15 cellular contexts compared by ENCODE assay signal in the genomic region with DNA sequence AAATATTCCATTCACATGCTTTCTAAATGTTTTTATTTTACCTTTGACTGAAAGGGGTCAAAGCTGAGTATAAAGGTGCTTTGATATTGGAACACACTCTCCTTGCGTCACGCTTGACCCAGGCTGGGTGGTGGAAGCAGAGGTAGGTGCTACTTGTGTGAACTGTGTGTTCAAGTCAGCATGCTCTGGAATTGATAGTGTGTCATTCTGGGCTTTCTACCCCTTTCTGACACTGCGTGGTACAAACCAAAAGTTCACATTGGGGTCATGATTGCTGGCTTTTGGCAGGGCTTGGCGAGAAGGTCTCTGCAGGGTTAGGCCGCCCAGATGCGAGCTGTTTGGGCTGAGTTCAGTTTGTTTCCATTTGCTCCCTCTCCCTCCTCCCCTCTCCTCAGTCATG.
A peak's percentile ranks its signal among the peaks of the same experiment; 100 is the strongest.
DNase-seq lines count a peak whose midpoint lies in the region; ATAC-seq, FAIRE-seq and TF ChIP-seq lines count a peak whose summit lies in the region.
"Had no signal": no experiment of that assay in that cellular context is flagged by ENCODE, and none has a peak within 500 bp of the region (broad histone marks: within the 10 kb centered on the region; RNA-seq: fewer than 3 reads in every experiment).

No MANE protein-coding gene starts in this region.

- POLR2A ChIA-PET in HepG2 (lab: Yijun Ruan, JAX): no interaction called here

- TF ChIP-seq POLR2A in HepG2 (IDR thresholded peaks at IDR 0.05; ENCODE audit: insufficient read depth in 1 of 2, low read depth in 2 of 2, low read length in 2 of 2): no peak

- no peak overlapping the region for H3K4me2 ChIP-seq in HepG2 (ENCODE audit: low read depth, low read length)

- CTCF ChIA-PET in HepG2 (lab: Yijun Ruan, JAX; ENCODE audit: low intra/inter-chr PET ratio, low total read pairs): no interaction called here

- H3K36me3 ChIP-seq in liver (ENCODE audit: control insufficient read depth in 4 of 4, insufficient read depth in 3 of 4, low read depth in 1 of 4, low read length in 3 of 4): no peaks in the 10 kb centered on the region
- H3K36me3 ChIP-seq in HepG2 (replicated peaks in 1 of 2; ENCODE audit: control insufficient read depth in 1 of 2, insufficient read depth in 2 of 2, low read length in 2 of 2): no peaks in the 10 kb centered on the region
- H3K36me3 ChIP-seq in mucosa of descending colon (ENCODE audit: low read depth): no peaks in the 10 kb centered on the region
- no peaks in the 10 kb centered on the region for H3K36me3 ChIP-seq in aorta (ENCODE audit: control insufficient read depth in 1 of 2, insufficient read depth in 2 of 2, low read length in 1 of 2)
- H3K36me3 ChIP-seq: prostate gland had no signal

- H3K4me3 Mint-ChIP-seq in CD14-positive monocyte: no peak overlapping the region
- H3K4me3 Mint-ChIP-seq: activated T-cell treated with anti-CD3 and anti-CD28 coated beads, Interleukin-2, amount 50 U/mL, for 24 hours; type B pancreatic cell had no signal

- H3K27ac Mint-ChIP-seq in CD14-positive monocyte: no peak overlapping the region
- H3K27ac Mint-ChIP-seq: activated T-cell treated with anti-CD3 and anti-CD28 coated beads, Interleukin-2, amount 50 U/mL, for 24 hours; type B pancreatic cell had no signal

- 21% methylated on average over 6 of the region's 6 CpGs for WGBS in liver
- WGBS in HepG2 (ENCODE audit: low lambda C conversion rate): 21% methylated on average over 6 of the region's 6 CpGs
- WGBS in aorta, 2 donors: 26 to 31% methylated on average over 6 of the region's 6 CpGs

- TF ChIP-seq RAD21 in liver (IDR thresholded peaks at IDR 0.05) (peak; percentile 62 to 72), HepG2 (CRISPR knock-in tag; IDR thresholded peaks at IDR 0.05) (no peak)

- H3K79me2 ChIP-seq in HepG2 (ENCODE audit: insufficient read depth, low read length): no peaks in the 10 kb centered on the region

- in situ Hi-C loops in HepG2 (cut with HindIII; ENCODE audit: extremely low pct_ligation_motif_present, low pct_unique_long_range_greater_than_20kb): no loop called here

- intact Hi-C loops in HepG2 (cut with micrococcal nuclease; ENCODE audit: unreplicated experiment) (loop anchor here (10.0 kb wide), 1 partner anchor 61 kb away; no protein-coding TSS in a partner anchor), mucosa of descending colon (cut with DNase I, micrococcal nuclease) (no loop called here), aorta (cut with DNase I) (no loop called here), CD14-positive monocyte (cut with micrococcal nuclease) (no loop called here)

- no peaks in the 10 kb centered on the region for H3K36me3 Mint-ChIP-seq in CD14-positive monocyte
- H3K36me3 Mint-ChIP-seq: type B pancreatic cell had no signal

- DNase-seq in HepG2 (ENCODE audit: low spot score): no peak
- peak; percentile 87 for DNase-seq in fibroblast of peridontal ligament (ENCODE audit: extremely low read depth)
- DNase-seq in mucosa of descending colon: peak in 2 of 3 donors; percentile 14 to 33
- peak in 1 of 2 donors; percentile 65 for DNase-seq in aorta
- DNase-seq in hippocampal formation (lab: John Stamatoyannopoulos, UW): no peak
- DNase-seq in CD14-positive monocyte (ENCODE audit: low spot score): no peak
- DNase-seq in superior temporal gyrus (ENCODE audit: extremely low spot score): no peak
- DNase-seq: activated CD4-positive, CD25-positive, alpha-beta regulatory T cell; activated T-cell treated with anti-CD3 and anti-CD28 coated beads, Interleukin-2, amount 50 U/mL, for 24 hours; islet precursor cell; NCI-H510A had no signal

- no peak overlapping the region for H2AFZ ChIP-seq in HepG2 (ENCODE audit: low read length)

- no peak for TF ChIP-seq CTCF in liver (IDR thresholded peaks at IDR 0.05; ENCODE audit: low read depth, low read length, missing input control)
- no peak for TF ChIP-seq CTCF in HepG2 (CRISPR knock-in tag; IDR thresholded peaks at IDR 0.05)
- no peak for TF ChIP-seq CTCF in mucosa of descending colon (IDR thresholded peaks at IDR 0.05)
- no peak for TF ChIP-seq CTCF in CD14-positive monocyte (IDR thresholded peaks at IDR 0.05)

- no peaks in the 10 kb centered on the region for H3K27me3 Mint-ChIP-seq in CD14-positive monocyte (ENCODE audit: low read depth in 3 of 3)
- H3K27me3 Mint-ChIP-seq: activated T-cell treated with anti-CD3 and anti-CD28 coated beads, Interleukin-2, amount 50 U/mL, for 24 hours; type B pancreatic cell had no signal

- no peak for FAIRE-seq in HepG2 (lab: Jason Lieb, UNC)
- FAIRE-seq: GM18507 had no signal

- H3K4me1 Mint-ChIP-seq in CD14-positive monocyte: no peaks in the 10 kb centered on the region

- no TSS peak for BruUV-seq in HepG2 (replicated peaks; lab: Mats Ljungman, UMichigan)

- H3K4me3 ChIP-seq in liver (ENCODE audit: low read depth in 1 of 3, low read length in 3 of 3): no peak overlapping the region
- H3K4me3 ChIP-seq in HepG2 (replicated peaks in 1 of 3; ENCODE audit: insufficient read depth in 1 of 3, low read depth in 2 of 3, low read length in 3 of 3): no peak overlapping the region
- no peak overlapping the region for H3K4me3 ChIP-seq in mucosa of descending colon
- H3K4me3 ChIP-seq in aorta (ENCODE audit: low read length in 2 of 2): no peak overlapping the region
- H3K4me3 ChIP-seq: prostate gland had no signal

- H3K27me3 ChIP-seq in liver (ENCODE audit: control insufficient read depth in 4 of 4, insufficient read depth in 4 of 4, low read length in 3 of 4) (no peaks in the 10 kb centered on the region), HepG2 (ENCODE audit: control insufficient read depth in 1 of 2, insufficient read depth in 2 of 2, low read length in 2 of 2) (peaks cover 0 to 3% of the 10 kb centered on the region in 2 experiments; a peak in 1 of 5 replicates), aorta (ENCODE audit: control insufficient read depth in 1 of 2, insufficient read depth in 2 of 2, low read length in 1 of 2) (no peaks in the 10 kb centered on the region)

- TF ChIP-seq EP300 in HepG2 (IDR thresholded peaks at IDR 0.05; ENCODE audit: low read depth in 2 of 2, low read length in 2 of 2): no peak
- TF ChIP-seq EP300 in HepG2 (CRISPR knock-in tag; IDR thresholded peaks at IDR 0.05; ENCODE audit: borderline replicate concordance): no peak

- H3K9ac ChIP-seq in liver (ENCODE audit: low read depth in 1 of 2, low read length in 2 of 2) (peak overlapping the region in 1 of 2 donors; percentile 42), HepG2 (ENCODE audit: insufficient read depth, low read depth, low read length) (no peak overlapping the region)

- H3K9me3 Mint-ChIP-seq in CD14-positive monocyte: peaks cover 0 to 4% (median 0%) of the 10 kb centered on the region in 7 donors
- H3K9me3 Mint-ChIP-seq: activated T-cell treated with anti-CD3 and anti-CD28 coated beads, Interleukin-2, amount 50 U/mL, for 24 hours; type B pancreatic cell had no signal

- ATAC-seq in HepG2 (no peak), mucosa of descending colon (peak; percentile 40), aorta (ENCODE audit: low FRiP score) (peak; percentile 85)

- H3K27ac ChIP-seq in liver (ENCODE audit: low read depth in 1 of 2, low read length in 2 of 2) (peak overlapping the region; percentile 66 to 70), HepG2 (ENCODE audit: extremely low read length, insufficient read depth, low read length) (no peak overlapping the region), aorta (ENCODE audit: low read depth in 1 of 2, low read length in 2 of 2) (peak overlapping the region in 1 of 2 donors; percentile 86)
- H3K27ac ChIP-seq: prostate gland had no signal

- no peaks in the 10 kb centered on the region for H4K20me1 ChIP-seq in HepG2 (ENCODE audit: insufficient read depth, low read length)

- H3K9me3 ChIP-seq in liver (ENCODE audit: control insufficient read depth in 4 of 4, low read length in 3 of 4) (no peaks in the 10 kb centered on the region), HepG2 (ENCODE audit: low read length) (no peaks in the 10 kb centered on the region), mucosa of descending colon (no peaks in the 10 kb centered on the region), aorta (ENCODE audit: control insufficient read depth, low read length) (no peaks in the 10 kb centered on the region)
- H3K9me3 ChIP-seq: prostate gland had no signal

- H3K4me1 ChIP-seq in liver (ENCODE audit: control insufficient read depth in 4 of 4, insufficient read depth in 4 of 4, low read length in 3 of 4) (peaks cover 0 to 20% (median 14%) of the 10 kb centered on the region in 4 donors), HepG2 (ENCODE audit: insufficient read depth, low read length) (no peaks in the 10 kb centered on the region), mucosa of descending colon (ENCODE audit: low read depth) (no peaks in the 10 kb centered on the region), aorta (ENCODE audit: control insufficient read depth in 1 of 2, insufficient read depth in 2 of 2, low read length in 2 of 2) (peaks cover 5 to 16% of the 10 kb centered on the region in 2 donors)
- H3K4me1 ChIP-seq: prostate gland had no signal

TF ChIP-seq in liver, 16 proteins besides CTCF, POLR2A, EP300 and RAD21 (continues in another document):
- TF ChIP-seq FOXA1 (IDR thresholded peaks at IDR 0.05): peak; percentile 78
- TF ChIP-seq HNF4G (IDR thresholded peaks at IDR 0.05): peak; percentile 53
- TF ChIP-seq TAF1 (conservative IDR thresholded peaks at IDR 0.05): no peak
- TF ChIP-seq NR2F2 (IDR thresholded peaks at IDR 0.05): peak; percentile 92
- TF ChIP-seq, protein P1, sequence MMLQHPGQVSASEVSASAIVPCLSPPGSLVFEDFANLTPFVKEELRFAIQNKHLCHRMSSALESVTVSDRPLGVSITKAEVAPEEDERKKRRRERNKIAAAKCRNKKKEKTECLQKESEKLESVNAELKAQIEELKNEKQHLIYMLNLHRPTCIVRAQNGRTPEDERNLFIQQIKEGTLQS (IDR thresholded peaks at IDR 0.05): peak; percentile 95

TF ChIP-seq in HepG2, 621 proteins besides CTCF, POLR2A, EP300 and RAD21 (continues in another document):
- TF ChIP-seq, protein P2, sequence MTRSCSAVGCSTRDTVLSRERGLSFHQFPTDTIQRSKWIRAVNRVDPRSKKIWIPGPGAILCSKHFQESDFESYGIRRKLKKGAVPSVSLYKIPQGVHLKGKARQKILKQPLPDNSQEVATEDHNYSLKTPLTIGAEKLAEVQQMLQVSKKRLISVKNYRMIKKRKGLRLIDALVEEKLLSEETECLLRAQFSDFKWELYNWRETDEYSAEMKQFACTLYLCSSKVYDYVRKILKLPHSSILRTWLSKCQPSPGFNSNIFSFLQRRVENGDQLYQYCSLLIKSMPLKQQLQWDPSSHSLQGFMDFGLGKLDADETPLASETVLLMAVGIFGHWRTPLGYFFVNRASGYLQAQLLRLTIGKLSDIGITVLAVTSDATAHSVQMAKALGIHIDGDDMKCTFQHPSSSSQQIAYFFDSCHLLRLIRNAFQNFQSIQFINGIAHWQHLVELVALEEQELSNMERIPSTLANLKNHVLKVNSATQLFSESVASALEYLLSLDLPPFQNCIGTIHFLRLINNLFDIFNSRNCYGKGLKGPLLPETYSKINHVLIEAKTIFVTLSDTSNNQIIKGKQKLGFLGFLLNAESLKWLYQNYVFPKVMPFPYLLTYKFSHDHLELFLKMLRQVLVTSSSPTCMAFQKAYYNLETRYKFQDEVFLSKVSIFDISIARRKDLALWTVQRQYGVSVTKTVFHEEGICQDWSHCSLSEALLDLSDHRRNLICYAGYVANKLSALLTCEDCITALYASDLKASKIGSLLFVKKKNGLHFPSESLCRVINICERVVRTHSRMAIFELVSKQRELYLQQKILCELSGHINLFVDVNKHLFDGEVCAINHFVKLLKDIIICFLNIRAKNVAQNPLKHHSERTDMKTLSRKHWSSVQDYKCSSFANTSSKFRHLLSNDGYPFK (CRISPR knock-in tag; IDR thresholded peaks at IDR 0.05; ENCODE audit: borderline replicate concordance): no peak

Comparison
In these comparisons a context has a peak if more than half of its experiments do, and no peak if none do; other contexts are left out.
1. DNase-seq: peak in fibroblast of peridontal ligament (single experiment) and mucosa of descending colon (2 of 3); none in HepG2 (single experiment), hippocampal formation (0 of 2), CD14-positive monocyte (single experiment) and superior temporal gyrus (single experiment).